8 cellular contexts compared by ENCODE assay signal in genomic region chr5:34914671-34915138, GRCh38. TPM values are rescaled to one million over a fixed set of nuclear protein-coding genes. Genes with fewer than 3 reads are reported as not detected.
DNase-seq lines count a peak whose midpoint lies in the region; ATAC-seq and TF ChIP-seq lines count a peak whose summit lies in the region.

No MANE protein-coding gene starts in this region.

- peaks cover 21% of the 10 kb centered on the region for H3K4me1 Mint-ChIP-seq in neural progenitor cell

- no peaks in the 10 kb centered on the region for H3K9me3 Mint-ChIP-seq in neural progenitor cell

- H3K9ac ChIP-seq in SU-DHL-6 (ENCODE audit: low read length) (peak overlapping the region; percentile 97), neural progenitor cell (peak overlapping the region; percentile 61)

- ATAC-seq in GM19328 (IDR thresholded peaks at IDR 0.05; ENCODE audit: unreplicated experiment) (peak; percentile 5), HG03196 (IDR thresholded peaks at IDR 0.05; ENCODE audit: unreplicated experiment) (peak; percentile 21)

- no peaks in the 10 kb centered on the region for H3K9me2 ChIP-seq in SU-DHL-6 (replicated peaks; ENCODE audit: insufficient read depth, low read length)

- H3K27ac Mint-ChIP-seq in neural progenitor cell = no peak overlapping the region

- H3K36me3 ChIP-seq in SU-DHL-6 (ENCODE audit: low read length) (peaks cover 45% of the 10 kb centered on the region), esophagus (ENCODE audit: control insufficient read depth in 2 of 2, insufficient read depth in 2 of 2, low read length in 1 of 2) (no peaks in the 10 kb centered on the region), neural progenitor cell (peaks cover 18% of the 10 kb centered on the region)

- H3K79me2 ChIP-seq in SU-DHL-6 (ENCODE audit: insufficient read depth, low read length) (peaks cover 78% of the 10 kb centered on the region), neural progenitor cell (ENCODE audit: low read depth) (peaks cover 79% of the 10 kb centered on the region)

- H3K27ac ChIP-seq in C4-2B = peak overlapping the region; percentile 87
- peak overlapping the region; percentile 80 for H3K27ac ChIP-seq in SU-DHL-6 (ENCODE audit: low read depth, low read length)
- peak overlapping the region; percentile 96 to 97 for H3K27ac ChIP-seq in esophagus (ENCODE audit: low read depth in 2 of 2, low read length in 1 of 2)
- H3K27ac ChIP-seq in neural progenitor cell = peak overlapping the region; percentile 87

- no peak overlapping the region for H3K4me3 Mint-ChIP-seq in neural progenitor cell

- DNase-seq in neural progenitor cell (ENCODE audit: low spot score) = no peak
- DNase-seq in cortex of kidney (lab: John Stamatoyannopoulos, UW) = no peak
- no peak for DNase-seq in SHP77 treated with DMSO at 0.1 percent for 48 hours (lab: John Stamatoyannopoulos, UW)

- peaks cover 12% of the 10 kb centered on the region for H3K36me3 Mint-ChIP-seq in neural progenitor cell

- H3F3A ChIP-seq in SU-DHL-6 (ENCODE audit: insufficient read depth) (peaks cover 14% of the 10 kb centered on the region; the same call in 1 of the 2 replicates), neural progenitor cell (ENCODE audit: low read depth) (peaks cover 8% of the 10 kb centered on the region)

- peaks cover 5% of the 10 kb centered on the region for H3K27me3 Mint-ChIP-seq in neural progenitor cell (ENCODE audit: insufficient read depth, low read depth)

- H3K4me1 ChIP-seq in esophagus (ENCODE audit: control insufficient read depth in 2 of 2, insufficient read depth in 2 of 2, low read length in 1 of 2) = peaks cover 0 to 2% of the 10 kb centered on the region in 2 donors
- peaks cover 17% of the 10 kb centered on the region for H3K4me1 ChIP-seq in neural progenitor cell

- peak overlapping the region; percentile 98 for H3K4me2 ChIP-seq in SU-DHL-6 (ENCODE audit: low read depth, low read length, poor library complexity, severe bottlenecking)
- H3K4me2 ChIP-seq in neural progenitor cell = peak overlapping the region; percentile 93

- 2% methylated on average over 20 of the region's 20 CpGs for WGBS in esophagus, 2 donors

- H3K9me3 ChIP-seq in SU-DHL-6 (ENCODE audit: insufficient read depth, low read length) (no peaks in the 10 kb centered on the region), esophagus (ENCODE audit: control insufficient read depth in 2 of 2, insufficient read depth in 1 of 2, low read depth in 1 of 2, low read length in 1 of 2) (no peaks in the 10 kb centered on the region), neural progenitor cell (ENCODE audit: low read depth) (no peaks in the 10 kb centered on the region)

- TF ChIP-seq CTCF in C4-2B (conservative IDR thresholded peaks at IDR 0.05) (no peak), SU-DHL-6 (IDR thresholded peaks at IDR 0.05; ENCODE audit: insufficient read depth, low read length, poor library complexity, severe bottlenecking) (no peak), neural progenitor cell (IDR thresholded peaks at IDR 0.05) (no peak)

- H2AFZ ChIP-seq in SU-DHL-6 (ENCODE audit: low read depth, low read length, severe bottlenecking) (peak overlapping the region; percentile 89), neural progenitor cell (replicated peaks) (peak overlapping the region; percentile 94)

- H3K4me3 ChIP-seq in SU-DHL-6 (ENCODE audit: insufficient read depth, low read length, poor library complexity, severe bottlenecking) = peak overlapping the region; percentile 97
- H3K4me3 ChIP-seq in esophagus (ENCODE audit: low read depth in 1 of 2, low read length in 2 of 2) = peak overlapping the region; percentile 97 to 98
- peak overlapping the region; percentile 81 for H3K4me3 ChIP-seq in neural progenitor cell

- H3K27me3 ChIP-seq in SU-DHL-6 (ENCODE audit: low read length) = no peaks in the 10 kb centered on the region
- no peaks in the 10 kb centered on the region for H3K27me3 ChIP-seq in esophagus (ENCODE audit: control insufficient read depth in 1 of 2, insufficient read depth in 2 of 2, low read length in 2 of 2)
- no peaks in the 10 kb centered on the region for H3K27me3 ChIP-seq in neural progenitor cell

- H4K20me1 ChIP-seq in SU-DHL-6 (ENCODE audit: low read depth, low read length) (peaks cover 17% of the 10 kb centered on the region), neural progenitor cell (ENCODE audit: low read depth) (peaks cover 4% of the 10 kb centered on the region)

RNA-seq across cellular contexts. Expression of gene RAD1, which starts 0.6 kb away (rescaled TPM):
- polyA plus RNA-seq in esophagus = 10 to 100 TPM in 1 of 2 donors, 1 to 10 TPM in 1; 8.0 to 10.5 TPM
- 39.0 and 40.6 TPM in 2 replicates for total RNA-seq in neural progenitor cell (ENCODE audit: low replicate concordance)

RNA-seq across cellular contexts. Expression of gene BRIX1, which starts 0.8 kb away (rescaled TPM):
- 10 to 100 TPM; 14.9 to 25.6 TPM for polyA plus RNA-seq in esophagus
- total RNA-seq in neural progenitor cell (ENCODE audit: low replicate concordance) = 53.3 and 61.2 TPM in 2 replicates

RNA-seq across cellular contexts. Expression of gene DNAJC21, which starts 14.7 kb away (rescaled TPM):
- polyA plus RNA-seq in esophagus = 10 to 100 TPM; 24.5 to 24.6 TPM
- total RNA-seq in neural progenitor cell (ENCODE audit: low replicate concordance) = 33.9 and 52.8 TPM in 2 replicates
